Comparison of ENCODE assay signal across 18 cellular contexts in the genomic region with DNA sequence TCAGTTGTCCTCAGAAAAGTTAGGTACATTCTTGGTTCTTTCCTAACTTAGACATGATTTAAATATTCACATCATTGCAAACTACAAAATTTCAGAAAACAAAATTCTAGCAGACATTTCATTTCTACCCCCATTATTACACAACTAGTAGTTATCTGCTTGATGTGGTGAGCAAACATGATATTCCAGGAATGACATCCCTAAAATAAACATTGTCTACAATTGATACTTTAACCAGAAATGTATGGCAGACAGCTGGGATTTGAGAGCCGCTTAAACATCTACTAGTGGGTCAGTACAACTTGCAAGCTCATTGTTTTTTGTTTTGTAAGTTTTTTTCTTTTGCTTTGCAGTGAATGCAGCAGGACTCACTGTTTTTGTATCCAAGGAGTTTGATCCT. TPM values are rescaled to one million over a fixed set of nuclear protein-coding genes. Genes with fewer than 3 reads are reported as not detected.
"Had no signal": no experiment of that assay in that cellular context is flagged by ENCODE, and none has a peak within 500 bp of the region (broad histone marks: within the 10 kb centered on the region; RNA-seq: fewer than 3 reads in every experiment).

No MANE protein-coding gene starts in this region.

- DNase-seq: cortex of kidney, left ventricle myocardium superior, spleen had no signal

- ATAC-seq: left ventricle myocardium superior; psoas muscle; stimulated activated memory B cell treated with anti-CD40 and anti-IgM and Interleukin-4, amounts not matched to agents 10 μg/mL and 1 μg/mL and 100 μg/mL, for 72 hours had no signal

- H3K27me3 ChIP-seq: dorsolateral prefrontal cortex, hepatocyte, neutrophil, right lobe of liver, spleen, tibial artery, upper lobe of left lung, vagina had no signal

- H3K27ac ChIP-seq: dorsolateral prefrontal cortex, hepatocyte, neutrophil, psoas muscle, right lobe of liver, spleen, tibial artery, upper lobe of left lung, vagina had no signal

- H3K9me3 ChIP-seq: neutrophil, psoas muscle, right lobe of liver, tibial artery, upper lobe of left lung, vagina had no signal

- H3K4me1 ChIP-seq: psoas muscle, tibial artery, upper lobe of left lung, vagina had no signal

- H3K36me3 ChIP-seq: neutrophil, right lobe of liver, spleen, tibial artery, upper lobe of left lung, vagina had no signal

- H3K4me3 ChIP-seq: dorsolateral prefrontal cortex, hepatocyte, psoas muscle, right lobe of liver, spleen, tibial artery, upper lobe of left lung, vagina had no signal

RNA-seq across cellular contexts. Expression of a gene that starts 32.1 kb away (rescaled TPM):
- total RNA-seq: hepatocyte, kidney epithelial cell, left colon, left ventricle myocardium superior, lung microvascular endothelial cell, osteoblast, psoas muscle, right lobe of liver, spleen, upper lobe of left lung, vagina had no signal
- polyA plus RNA-seq: esophagus, hepatocyte, psoas muscle, spleen had no signal

RNA-seq across cellular contexts. Expression of a gene that starts 41.6 kb away (rescaled TPM):
- total RNA-seq: dorsolateral prefrontal cortex, hepatocyte, kidney epithelial cell, left colon, left ventricle myocardium superior, lung microvascular endothelial cell, osteoblast, psoas muscle, right lobe of liver, spleen, temporal lobe, upper lobe of left lung, vagina had no signal
- polyA plus RNA-seq: hepatocyte, psoas muscle, spleen had no signal
